18 cellular contexts compared by ENCODE assay signal in the genomic region with DNA sequence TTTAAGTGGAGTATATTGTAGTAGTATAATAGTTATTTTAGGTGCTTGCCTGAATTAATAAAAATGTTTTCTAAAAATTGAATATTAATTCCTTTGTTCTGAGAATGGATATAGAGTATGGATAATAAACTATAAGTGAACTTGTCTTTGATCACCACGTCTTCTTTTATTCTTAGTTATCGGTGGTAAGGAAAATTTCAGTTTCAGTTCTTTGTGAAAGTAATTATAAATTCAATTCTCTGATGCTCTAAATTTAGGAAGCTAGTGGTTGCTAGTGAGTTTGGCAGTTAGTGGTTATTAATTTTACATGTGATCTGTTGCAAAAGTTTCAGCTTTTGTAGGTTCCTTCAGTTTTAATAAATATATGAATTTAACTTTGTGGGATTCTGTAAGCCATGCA. TPM values are rescaled to one million over a fixed set of nuclear protein-coding genes. Genes with fewer than 3 reads are reported as not detected.
DNase-seq lines count a peak whose midpoint lies in the region; ATAC-seq and TF ChIP-seq lines count a peak whose summit lies in the region.
"Had no signal": no experiment of that assay in that cellular context is flagged by ENCODE, and none has a peak within 500 bp of the region (broad histone marks: within the 10 kb centered on the region; RNA-seq: fewer than 3 reads in every experiment).

No MANE protein-coding gene starts in this region.

- no peak overlapping the region for H2BK5ac ChIP-seq in trophoblast cell (ENCODE audit: low read depth, low read length, poor library complexity)

- ATAC-seq in HG02588 (IDR thresholded peaks at IDR 0.05; ENCODE audit: unreplicated experiment) (peak; percentile 73), naive B cell (ENCODE audit: low read depth in 2 of 2) (peak; percentile 58 to 68), GM23338 (no peak)
- ATAC-seq: lower lobe of right lung had no signal

- H2BK120ac ChIP-seq in trophoblast cell (ENCODE audit: insufficient read depth, low read length, poor library complexity): no peak overlapping the region

- H3K18ac ChIP-seq in trophoblast cell (ENCODE audit: low read length): no peak overlapping the region

- H3K27me3 ChIP-seq in KMS-11 (ENCODE audit: insufficient read depth, low read depth): no peaks in the 10 kb centered on the region
- H3K27me3 ChIP-seq in GM23338 (ENCODE audit: insufficient read depth): no peaks in the 10 kb centered on the region
- H3K27me3 ChIP-seq in trophoblast cell (ENCODE audit: insufficient read depth, low read length): no peaks in the 10 kb centered on the region
- H3K27me3 ChIP-seq in left ventricle myocardium inferior (ENCODE audit: low read depth): no peaks in the 10 kb centered on the region
- H3K27me3 ChIP-seq: neutrophil, upper lobe of left lung had no signal

- H3K4me3 Mint-ChIP-seq in activated T-cell treated with anti-CD3 and anti-CD28 coated beads, Interleukin-2, amount 50 U/mL, for 24 hours: peak overlapping the region; percentile 12
- H3K4me3 Mint-ChIP-seq in naive B cell: peak overlapping the region; percentile 19 to 80 (median 64)
- no peak overlapping the region for H3K4me3 Mint-ChIP-seq in GM23338

- H3K23ac ChIP-seq in trophoblast cell (ENCODE audit: low read length): no peak overlapping the region

- H3K4me3 ChIP-seq in KMS-11 (IDR thresholded peaks at IDR 0.05; ENCODE audit: insufficient read depth, low read depth, low read length) (peak overlapping the region; percentile 73), GM23338 (no peak overlapping the region), trophoblast cell (ENCODE audit: low read depth, low read length) (no peak overlapping the region), left ventricle myocardium inferior (no peak overlapping the region)
- H3K4me3 ChIP-seq: lower lobe of right lung, upper lobe of left lung had no signal

- no peak overlapping the region for H4K12ac ChIP-seq in trophoblast cell (ENCODE audit: low read depth, low read length)

- H3K4ac ChIP-seq in trophoblast cell (ENCODE audit: low read depth, low read length): no peak overlapping the region

- H4K8ac ChIP-seq in trophoblast cell (ENCODE audit: low read depth, low read length): no peak overlapping the region

- no peaks in the 10 kb centered on the region for H3K9me3 Mint-ChIP-seq in activated T-cell treated with anti-CD3 and anti-CD28 coated beads, Interleukin-2, amount 50 U/mL, for 24 hours
- H3K9me3 Mint-ChIP-seq in naive B cell (no peaks in the 10 kb centered on the region), GM23338 (no peaks in the 10 kb centered on the region)

- H3K4me2 ChIP-seq in KMS-11: peak overlapping the region; percentile 78
- no peak overlapping the region for H3K4me2 ChIP-seq in GM23338
- H3K4me2 ChIP-seq in trophoblast cell (ENCODE audit: low read length): no peak overlapping the region

- H2AK5ac ChIP-seq in trophoblast cell (ENCODE audit: low read length): no peak overlapping the region

- H3K27me3 Mint-ChIP-seq in activated T-cell treated with anti-CD3 and anti-CD28 coated beads, Interleukin-2, amount 50 U/mL, for 24 hours: no peaks in the 10 kb centered on the region
- H3K27me3 Mint-ChIP-seq in naive B cell: no peaks in the 10 kb centered on the region
- no peaks in the 10 kb centered on the region for H3K27me3 Mint-ChIP-seq in GM23338 (ENCODE audit: insufficient read depth, low read depth, poor library complexity)

- H4K91ac ChIP-seq in trophoblast cell (ENCODE audit: low read depth, low read length): no peak overlapping the region

- no peak overlapping the region for H2AFZ ChIP-seq in KMS-11 (ENCODE audit: low read depth)
- H2AFZ ChIP-seq in GM23338: no peak overlapping the region
- H2AFZ ChIP-seq in trophoblast cell (ENCODE audit: insufficient read depth, low read length, poor library complexity): no peak overlapping the region

- H3K9me2 ChIP-seq in GM23338 (ENCODE audit: insufficient read depth): no peaks in the 10 kb centered on the region

- intact Hi-C loops in left ventricle myocardium inferior (cut with micrococcal nuclease): no loop called here

- TF ChIP-seq CTCF in KMS-11 (conservative IDR thresholded peaks at IDR 0.05; ENCODE audit: low read depth, low read length) (no peak), GM23338 (conservative IDR thresholded peaks at IDR 0.05; ENCODE audit: low read depth in 2 of 2) (no peak), left ventricle myocardium inferior (IDR thresholded peaks at IDR 0.05; ENCODE audit: borderline replicate concordance) (no peak)

- peak overlapping the region; percentile 22 for H3K27ac Mint-ChIP-seq in activated T-cell treated with anti-CD3 and anti-CD28 coated beads, Interleukin-2, amount 50 U/mL, for 24 hours
- peak overlapping the region in 5 of 6 donors; percentile 33 to 82 (median 71) for H3K27ac Mint-ChIP-seq in naive B cell
- no peak overlapping the region for H3K27ac Mint-ChIP-seq in GM23338

- H3F3A ChIP-seq in GM23338 (replicated peaks; ENCODE audit: low read depth): no peaks in the 10 kb centered on the region

- H3K36me3 ChIP-seq in KMS-11 (ENCODE audit: insufficient read depth) (0 out of 2 replicates have a peak, but pooled peaks cover 7% of the 10 kb centered on the region), GM23338 (ENCODE audit: insufficient read depth) (no peaks in the 10 kb centered on the region), trophoblast cell (ENCODE audit: control insufficient read depth in 1 of 2, insufficient read depth in 2 of 2, low read length in 2 of 2) (peaks cover 0 to 2% of the 10 kb centered on the region in 2 experiments), left ventricle myocardium inferior (peaks cover 61% of the 10 kb centered on the region)
- H3K36me3 ChIP-seq: neutrophil had no signal

- H3K9me3 ChIP-seq in trophoblast cell (ENCODE audit: insufficient read depth, low read depth, low read length) (no peaks in the 10 kb centered on the region), left ventricle myocardium inferior (replicated peaks) (no peaks in the 10 kb centered on the region)
- H3K9me3 ChIP-seq: lower lobe of right lung, neutrophil, upper lobe of left lung had no signal

- 0 out of 2 replicates have a peak, but pooled peaks cover 7% of the 10 kb centered on the region for H3K79me2 ChIP-seq in KMS-11 (ENCODE audit: insufficient read depth, low read depth)
- no peaks in the 10 kb centered on the region for H3K79me2 ChIP-seq in GM23338 (replicated peaks; ENCODE audit: insufficient read depth)
- no peaks in the 10 kb centered on the region for H3K79me2 ChIP-seq in trophoblast cell (ENCODE audit: control insufficient read depth, insufficient read depth, low read length, poor library complexity)

- H4K20me1 ChIP-seq in KMS-11 (ENCODE audit: insufficient read depth) (no peaks in the 10 kb centered on the region), GM23338 (replicated peaks; ENCODE audit: insufficient read depth) (no peaks in the 10 kb centered on the region)

- no peak for DNase-seq in activated T-cell treated with anti-CD3 and anti-CD28 coated beads, Interleukin-2, amount 50 U/mL, for 24 hours
- DNase-seq in activated T-cell treated with anti-CD3 and anti-CD28 coated beads, Interleukin-2, amount 50 U/mL, for 48 hours: no peak
- DNase-seq in naive B cell (peak; percentile 12), GM23338 (ENCODE audit: low spot score) (no peak), trophoblast cell (no peak), left ventricle myocardium inferior (no peak)
- DNase-seq: ACHN; activated effector memory CD4-positive, alpha-beta T cell treated with Interleukin-2 at 50 U/mL for 16 hours; DMS79 treated with DMSO at 0.1 percent for 48 hours; HCEC 1CT; lower lobe of right lung; NCI-H1436; NCI-H748 treated with DMSO at 0.1 percent for 48 hours; small intestine; upper lobe of left lung had no signal

- no CpG with 5 or more reads among the region's 2 CpGs for WGBS in trophoblast cell (ENCODE audit: extremely low coverage, insufficient coverage, insufficient read length)

- H3K9ac ChIP-seq in KMS-11: no peak overlapping the region
- H3K9ac ChIP-seq in trophoblast cell (ENCODE audit: low read length): no peak overlapping the region

- no peak overlapping the region for H2BK12ac ChIP-seq in trophoblast cell (ENCODE audit: low read length)

- H3K4me1 ChIP-seq in KMS-11 (ENCODE audit: low read depth, poor library complexity, severe bottlenecking): peaks cover 47% of the 10 kb centered on the region
- H3K4me1 ChIP-seq in GM23338 (ENCODE audit: insufficient read depth): no peaks in the 10 kb centered on the region
- H3K4me1 ChIP-seq in trophoblast cell (ENCODE audit: control insufficient read depth in 1 of 2, insufficient read depth in 2 of 2, low read length in 2 of 2): no peaks in the 10 kb centered on the region
- no peaks in the 10 kb centered on the region for H3K4me1 ChIP-seq in left ventricle myocardium inferior
- H3K4me1 ChIP-seq: lower lobe of right lung, upper lobe of left lung had no signal

- peaks cover 40% of the 10 kb centered on the region for H3K4me1 Mint-ChIP-seq in activated T-cell treated with anti-CD3 and anti-CD28 coated beads, Interleukin-2, amount 50 U/mL, for 24 hours (ENCODE audit: low read depth)
- H3K4me1 Mint-ChIP-seq in naive B cell: peaks cover 10 to 43% (median 37%) of the 10 kb centered on the region in 3 donors
- no peaks in the 10 kb centered on the region for H3K4me1 Mint-ChIP-seq in GM23338

- no peak overlapping the region for H3K14ac ChIP-seq in trophoblast cell (ENCODE audit: low read length)

- H3K27ac ChIP-seq in KMS-11 (peak overlapping the region; percentile 4; the same call in 1 of the 2 replicates), GM23338 (ENCODE audit: low read depth) (no peak overlapping the region), trophoblast cell (ENCODE audit: low read depth, low read length) (no peak overlapping the region), left ventricle myocardium inferior (replicated peaks) (no peak overlapping the region)
- H3K27ac ChIP-seq: lower lobe of right lung, neutrophil, upper lobe of left lung had no signal

- H3K79me1 ChIP-seq in trophoblast cell (ENCODE audit: low read length): no peaks in the 10 kb centered on the region

- peaks cover 88% of the 10 kb centered on the region for H3K36me3 Mint-ChIP-seq in activated T-cell treated with anti-CD3 and anti-CD28 coated beads, Interleukin-2, amount 50 U/mL, for 24 hours (ENCODE audit: low read depth)
- peaks cover 25% of the 10 kb centered on the region in 2 donors for H3K36me3 Mint-ChIP-seq in naive B cell
- H3K36me3 Mint-ChIP-seq in GM23338 (ENCODE audit: low read depth): peaks cover 34% of the 10 kb centered on the region

TF ChIP-seq in GM23338, 12 proteins besides CTCF, POLR2A, EP300 and RAD21 (continues in another document):
- no peak for TF ChIP-seq STAT1 (IDR thresholded peaks at IDR 0.05; ENCODE audit: unreplicated experiment)
- TF ChIP-seq EZH2 (IDR thresholded peaks at IDR 0.05; ENCODE audit: low read depth, unreplicated experiment): no peak
- no peak for TF ChIP-seq NANOG (IDR thresholded peaks at IDR 0.05; ENCODE audit: borderline replicate concordance)

RNA-seq across cellular contexts. Expression of gene MRPL1, which starts 30.8 kb away (rescaled TPM):
- polyA plus RNA-seq in naive B cell (ENCODE audit: low read depth in 6 of 6): 10 to 100 TPM; 22.3 to 30.9 (median 23.6) TPM
- 29.2 and 64.4 TPM in 2 replicates for total RNA-seq in GM23338 (2014; rRNA removed; shearing (Covaris generic))
- 45.7 and 46.5 TPM in 2 replicates for polyA plus RNA-seq in GM23338 (2016; fragmentation: Nextera tagmentation; extraction: Ambion mirVana)
- polyA plus RNA-seq in trophoblast cell (2013): 42.8 and 43.0 TPM in 2 replicates
- total RNA-seq in left ventricle myocardium inferior: 50.8 TPM
